In the genomic region with DNA sequence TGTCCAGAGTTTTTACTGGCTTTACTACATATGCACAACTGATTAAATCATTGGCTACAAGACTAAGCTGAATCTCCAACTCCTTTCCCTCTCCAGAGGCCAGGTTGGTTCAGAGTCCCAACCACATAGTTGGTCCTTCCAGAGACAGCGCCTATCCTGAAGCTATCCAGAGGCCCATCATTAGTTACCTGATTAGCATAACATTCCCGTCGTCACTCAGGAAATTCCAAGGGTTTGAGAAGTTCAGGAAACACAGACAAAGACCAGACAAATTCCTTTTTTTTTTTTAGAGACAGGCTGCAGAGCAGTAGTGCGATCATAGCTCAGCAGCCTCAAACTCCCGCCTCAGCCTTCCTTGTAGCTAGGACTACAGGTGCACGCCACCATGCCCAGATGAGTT, we compare ENCODE assay signal across 17 cellular contexts.
DNase-seq lines count a peak whose midpoint lies in the region; ATAC-seq and TF ChIP-seq lines count a peak whose summit lies in the region.
"Had no signal": no experiment of that assay in that cellular context is flagged by ENCODE, and none has a peak within 500 bp of the region (broad histone marks: within the 10 kb centered on the region; RNA-seq: fewer than 3 reads in every experiment).

No MANE protein-coding gene starts in this region.

- H3K27ac Mint-ChIP-seq in mesothelial cell of epicardium, result peak overlapping the region; percentile 63
- H3K27ac Mint-ChIP-seq: activated CD8-positive, alpha-beta T cell treated with anti-CD3 and anti-CD28 coated beads, Interleukin-2, amount 10 ng/mL, durations not matched to agents 7 days and 5 days; B cell; dendritic cell treated with granulocyte-macrophage colony-stimulating factor and Interleukin-4, amounts not matched to agents 40 ng/mL and 50 ng/mL, for 4 days; immature natural killer cell; progenitor cell of endocrine pancreas had no signal

- no peak overlapping the region for H3K9ac ChIP-seq in GM23248

- H3F3A ChIP-seq in GM23248 (ENCODE audit: insufficient read depth), result peaks cover 7% of the 10 kb centered on the region; the same call in 1 of the 2 replicates

- WGBS in GM23248 (ENCODE audit: low coverage in 1 of 2, low lambda C conversion rate in 2 of 2, missing lambda C conversion rate in 2 of 2), 2 experiments, result 70 to 76% methylated on average over 6 of the region's 6 CpGs

- no peak overlapping the region for H3K4me2 ChIP-seq in GM23248 (ENCODE audit: unreplicated experiment)

- H3K36me3 Mint-ChIP-seq in mesothelial cell of epicardium, result peaks cover 7% of the 10 kb centered on the region

- H3K9me3 ChIP-seq in GM23248 (ENCODE audit: low read depth), result no peaks in the 10 kb centered on the region
- H3K9me3 ChIP-seq: HAP-1 had no signal

- peaks cover 27% of the 10 kb centered on the region for H3K4me1 Mint-ChIP-seq in mesothelial cell of epicardium
- H3K4me1 Mint-ChIP-seq: immature natural killer cell had no signal

- H2AFZ ChIP-seq in GM23248, result no peak overlapping the region

- ATAC-seq in HG02973 (IDR thresholded peaks at IDR 0.05; ENCODE audit: unreplicated experiment), result no peak
- ATAC-seq: activated CD8-positive, alpha-beta T cell treated with anti-CD3 and anti-CD28 coated beads, Interleukin-2, amount 10 ng/mL, durations not matched to agents 7 days and 5 days had no signal

- peaks cover 17% of the 10 kb centered on the region for H3K9me3 Mint-ChIP-seq in mesothelial cell of epicardium

- peaks cover 61% of the 10 kb centered on the region for H3K79me2 ChIP-seq in GM23248 (ENCODE audit: insufficient read depth)

- in situ Hi-C loops in GM23248 (cut with MboI), result no loop called here

- no peak overlapping the region for H3K4me3 Mint-ChIP-seq in mesothelial cell of epicardium
- H3K4me3 Mint-ChIP-seq: activated CD8-positive, alpha-beta T cell treated with anti-CD3 and anti-CD28 coated beads, Interleukin-2, amount 10 ng/mL, durations not matched to agents 7 days and 5 days; B cell; dendritic cell treated with granulocyte-macrophage colony-stimulating factor and Interleukin-4, amounts not matched to agents 40 ng/mL and 50 ng/mL, for 4 days; immature natural killer cell had no signal

- H4K20me1 ChIP-seq in GM23248 (ENCODE audit: insufficient read depth), result no peaks in the 10 kb centered on the region

- TF ChIP-seq CTCF in fibroblast of the aortic adventitia (IDR thresholded peaks at IDR 0.05; ENCODE audit: insufficient read depth, low read length), result no peak
- TF ChIP-seq CTCF in mesothelial cell of epicardium (IDR thresholded peaks at IDR 0.05; ENCODE audit: unreplicated experiment), result no peak

- H3K4me1 ChIP-seq in GM23248 (ENCODE audit: insufficient read depth), result peaks cover 32% of the 10 kb centered on the region
- H3K4me1 ChIP-seq: HAP-1 had no signal

- H3K27me3 Mint-ChIP-seq in mesothelial cell of epicardium (ENCODE audit: low read depth), result no peaks in the 10 kb centered on the region
- H3K27me3 Mint-ChIP-seq: B cell; dendritic cell treated with granulocyte-macrophage colony-stimulating factor and Interleukin-4, amounts not matched to agents 40 ng/mL and 50 ng/mL, for 4 days; progenitor cell of endocrine pancreas had no signal

- H3K36me3 ChIP-seq in GM23248 (ENCODE audit: low read depth), result no peaks in the 10 kb centered on the region
- H3K36me3 ChIP-seq: HAP-1 had no signal

- H3K4me3 ChIP-seq in GM23248 (no peak overlapping the region), fibroblast of the aortic adventitia (ENCODE audit: low read depth, low read length) (no peak overlapping the region)
- H3K4me3 ChIP-seq: HAP-1 had no signal

- peak; percentile 27 for DNase-seq in GM23248
- DNase-seq in SK-N-DZ (ENCODE audit: low spot score), result peak; percentile 7
- peak; percentile 60 for DNase-seq in fibroblast of the aortic adventitia (ENCODE audit: low read depth)
- DNase-seq in mesothelial cell of epicardium (ENCODE audit: low spot score in 2 of 2, unreplicated experiment in 2 of 2), result no peak
- DNase-seq in activated T-cell treated with anti-CD3 and anti-CD28 coated beads, Interleukin-2, amount 50 U/mL, for 1 hour, result no peak
- DNase-seq in NCI-H446 (lab: John Stamatoyannopoulos, UW), result no peak
- DNase-seq in RPMI8226, result no peak
- DNase-seq: activated CD8-positive, alpha-beta T cell treated with anti-CD3 and anti-CD28 coated beads, Interleukin-2, amount 10 ng/mL, durations not matched to agents 7 days and 5 days; immature natural killer cell; NCI-H2107; NK-92 treated with Interleukin-12 subunit alpha and Interleukin-12 subunit beta, amount 100 ng/mL, for 24 hours; SIG-M5 had no signal

- H3K9me2 ChIP-seq in GM23248 (ENCODE audit: insufficient read depth), result no peaks in the 10 kb centered on the region

- H3K27me3 ChIP-seq in GM23248 (replicated peaks; ENCODE audit: insufficient read depth), result no peaks in the 10 kb centered on the region

- H3K27ac ChIP-seq in GM23248, result no peak overlapping the region

Comparison
In these comparisons a context has a peak if more than half of its experiments do, and no peak if none do; other contexts are left out.
1. DNase-seq: peak in GM23248 (single experiment), SK-N-DZ (single experiment) and fibroblast of the aortic adventitia (single experiment); none in mesothelial cell of epicardium (0 of 2), activated T-cell treated with anti-CD3 and anti-CD28 coated beads, Interleukin-2, amount 50 U/mL, for 1 hour (single experiment), NCI-H446 (0 of 2) and RPMI8226 (single experiment).